In the genomic region with DNA sequence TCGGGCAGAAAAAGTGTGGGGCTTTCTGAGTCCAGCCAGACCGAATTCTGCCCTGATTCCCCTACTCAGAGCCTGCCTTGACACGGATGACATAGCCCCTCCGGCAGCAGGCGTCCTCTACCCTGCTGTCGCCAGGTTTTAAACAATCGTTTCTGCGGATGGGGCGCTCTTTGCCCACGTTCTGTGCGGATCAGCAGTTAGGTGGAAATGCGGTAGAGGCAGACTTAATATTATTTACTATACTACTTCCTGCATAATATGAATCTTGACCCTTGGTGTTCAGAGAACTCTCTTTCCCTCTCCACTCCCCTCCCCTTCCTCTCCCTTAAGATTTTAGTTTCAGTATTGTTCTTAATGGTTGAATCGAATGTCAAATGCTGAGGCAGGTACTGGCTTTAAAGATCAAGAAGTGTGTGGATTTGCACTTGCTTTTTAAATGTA, we compare ENCODE assay signal across 9 cellular contexts. TPM values are rescaled to one million over a fixed set of nuclear protein-coding genes. Genes with fewer than 3 reads are reported as not detected.
DNase-seq lines count a peak whose midpoint lies in the region; ATAC-seq, FAIRE-seq and TF ChIP-seq lines count a peak whose summit lies in the region.
"Had no signal": no experiment of that assay in that cellular context is flagged by ENCODE, and none has a peak within 500 bp of the region (broad histone marks: within the 10 kb centered on the region; RNA-seq: fewer than 3 reads in every experiment).

No MANE protein-coding gene starts in this region.

- peaks cover 30% of the 10 kb centered on the region for H3K4me1 Mint-ChIP-seq in astrocyte (ENCODE audit: low read depth, unreplicated experiment)

- peak overlapping the region; percentile 63 for H3K9ac ChIP-seq in astrocyte (ENCODE audit: low read length)

- H3K4me3 ChIP-seq in astrocyte (ENCODE audit: insufficient read depth, low read depth, low read length) (no peak overlapping the region), body of pancreas (no peak overlapping the region)

- H3K36me3 ChIP-seq in astrocyte (ENCODE audit: insufficient read depth, low read length) (no peaks in the 10 kb centered on the region), body of pancreas (replicated peaks in 1 of 2; ENCODE audit: insufficient read depth in 1 of 2, low read depth in 2 of 2) (no peaks in the 10 kb centered on the region)

- H3K4me3 Mint-ChIP-seq in astrocyte (ENCODE audit: unreplicated experiment), result peak overlapping the region; percentile 99

- no peaks in the 10 kb centered on the region for H3K9me3 Mint-ChIP-seq in astrocyte (ENCODE audit: unreplicated experiment)

- ATAC-seq in HG03457 (IDR thresholded peaks at IDR 0.05; ENCODE audit: unreplicated experiment) (peak; percentile 27), body of pancreas (no peak), omental fat pad (ENCODE audit: low FRiP score) (no peak)

- H3K36me3 Mint-ChIP-seq in astrocyte (ENCODE audit: low read depth, unreplicated experiment), result peaks cover 8% of the 10 kb centered on the region

- peak overlapping the region; percentile 92 for H3K4me2 ChIP-seq in astrocyte (ENCODE audit: low read length)

- WGBS in body of pancreas, 2 donors, result 53 to 65% methylated on average over 13 of the region's 13 CpGs

- H3K9me3 ChIP-seq in astrocyte (ENCODE audit: insufficient read depth, low read depth, low read length) (no peaks in the 10 kb centered on the region), body of pancreas (no peaks in the 10 kb centered on the region)

- TF ChIP-seq POLR2A in body of pancreas (IDR thresholded peaks at IDR 0.05), result no peak

- H3K79me2 ChIP-seq in astrocyte (ENCODE audit: insufficient read depth, low read length), result no peaks in the 10 kb centered on the region

- H3K27me3 Mint-ChIP-seq in astrocyte (ENCODE audit: low read depth, unreplicated experiment), result peaks cover 36% of the 10 kb centered on the region

- intact Hi-C loops in body of pancreas (cut with DNase I), result no loop called here

- H3K27ac ChIP-seq in astrocyte (ENCODE audit: low read depth, low read length), result no peak overlapping the region
- no peak overlapping the region for H3K27ac ChIP-seq in body of pancreas
- H3K27ac ChIP-seq: VCaP had no signal

- no peak for TF ChIP-seq CTCF in astrocyte (IDR thresholded peaks at IDR 0.05; ENCODE audit: insufficient read depth, low read depth, low read length)
- no peak for TF ChIP-seq CTCF in body of pancreas (IDR thresholded peaks at IDR 0.05)
- no peak for TF ChIP-seq CTCF in omental fat pad (IDR thresholded peaks at IDR 0.05)

- H3K4me1 ChIP-seq in astrocyte (ENCODE audit: insufficient read depth, low read length) (peaks cover 22% of the 10 kb centered on the region), body of pancreas (peaks cover 38% of the 10 kb centered on the region)

- H4K20me1 ChIP-seq in astrocyte (ENCODE audit: insufficient read depth, low read length), result peaks cover 4% of the 10 kb centered on the region

- no peak overlapping the region for H2AFZ ChIP-seq in astrocyte (ENCODE audit: low read depth, low read length)

- H3K27ac Mint-ChIP-seq in astrocyte (ENCODE audit: unreplicated experiment), result peak overlapping the region; percentile 93

- FAIRE-seq in astrocyte (lab: Jason Lieb, UNC), result no peak

- H3K27me3 ChIP-seq in astrocyte (ENCODE audit: insufficient read depth, low read length) (peaks cover 49% of the 10 kb centered on the region), body of pancreas (peaks cover 0 to 41% of the 10 kb centered on the region in 2 donors)

- DNase-seq in activated T-cell treated with anti-CD3 and anti-CD28 coated beads, Interleukin-2, amount 50 U/mL, for 1 hour, result peak; percentile 59
- DNase-seq in activated T-cell treated with anti-CD3 and anti-CD28 coated beads for 4 hours, result no peak
- no peak for DNase-seq in astrocyte (ENCODE audit: low read depth)
- DNase-seq in retina, result peak; percentile 41
- no peak for DNase-seq in body of pancreas
- DNase-seq in omental fat pad (ENCODE audit: low spot score), result no peak
- no peak for DNase-seq in RPMI8226

RNA-seq across cellular contexts. Expression of gene GATA3, which starts 2.4 kb away (rescaled TPM):
- total RNA-seq in astrocyte (11.8 and 17.6 TPM in 2 replicates), body of pancreas (under 1 TPM; 0.26 to 0.66 TPM), omental fat pad (1 to 10 TPM in 3 of 4 donors, under 1 TPM in 1; 0.28 to 3.1 (median 1.3) TPM)

Comparison
In these comparisons a context has a peak if more than half of its experiments do, and no peak if none do; other contexts are left out.
1. DNase-seq: peak in activated T-cell treated with anti-CD3 and anti-CD28 coated beads, Interleukin-2, amount 50 U/mL, for 1 hour (single experiment) and retina (single experiment); none in activated T-cell treated with anti-CD3 and anti-CD28 coated beads for 4 hours (single experiment), astrocyte (single experiment), body of pancreas (0 of 4), omental fat pad (single experiment) and RPMI8226 (single experiment).